ENCODE assay signal across 8 cellular contexts in the genomic region with DNA sequence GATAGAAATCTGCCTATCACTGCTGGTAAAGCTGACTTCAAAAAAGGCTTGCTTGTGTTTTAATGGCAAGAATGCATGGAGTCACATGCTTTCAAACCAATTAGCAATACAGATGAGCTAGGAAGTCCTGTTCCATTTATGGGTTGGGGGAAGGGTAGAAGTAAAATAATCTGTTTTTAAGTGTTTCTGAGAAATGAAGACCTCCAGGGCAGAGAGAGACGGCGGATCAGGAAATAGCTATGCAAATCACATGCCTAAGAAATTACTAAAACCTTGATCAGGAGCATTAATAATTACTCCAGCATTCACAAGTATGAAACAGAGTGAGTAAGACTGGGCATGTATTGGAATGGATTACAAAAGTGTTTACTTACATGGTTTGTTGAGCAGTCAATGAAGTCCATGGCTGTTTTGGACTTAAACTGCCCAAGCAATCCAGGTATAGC.
DNase-seq lines count a peak whose midpoint lies in the region; ATAC-seq, FAIRE-seq and TF ChIP-seq lines count a peak whose summit lies in the region.

No MANE protein-coding gene starts in this region.

- H3K9me3 ChIP-seq in HepG2 (ENCODE audit: low read length) (no peaks in the 10 kb centered on the region), testis (no peaks in the 10 kb centered on the region)

- TF ChIP-seq RAD21 in HepG2 (CRISPR knock-in tag; IDR thresholded peaks at IDR 0.05): no peak

- H3K4me3 ChIP-seq in HepG2 (replicated peaks in 1 of 3; ENCODE audit: insufficient read depth in 1 of 3, low read depth in 2 of 3, low read length in 3 of 3): no peak overlapping the region
- H3K4me3 ChIP-seq in testis: no peak overlapping the region

- TF ChIP-seq CTCF in HepG2 (CRISPR knock-in tag; IDR thresholded peaks at IDR 0.05): no peak
- no peak for TF ChIP-seq CTCF in testis (IDR thresholded peaks at IDR 0.05)

- no peak overlapping the region for H2AFZ ChIP-seq in HepG2 (ENCODE audit: low read length)

- DNase-seq in stimulated activated naive CD8-positive, alpha-beta T cell treated with anti-CD3 and anti-CD28 coated beads, Interleukin-15, Interleukin-2, amounts not matched to agents 100 U/mL and 50 U/mL, for 24 hours: no peak
- no peak for DNase-seq in activated naive CD8-positive, alpha-beta T cell treated with anti-CD3 and anti-CD28 coated beads for 36 hours
- no peak for DNase-seq in HepG2 (ENCODE audit: low spot score)
- DNase-seq in testis: no peak
- no peak for DNase-seq in stimulated activated CD4-positive, alpha-beta T cell treated with anti-CD3 and anti-CD28 coated beads, Interleukin-12 subunit alpha, Interleukin-12 subunit beta, amount 100 ng/mL, for 4 hours
- no peak for DNase-seq in SKM-1 treated with dmso at 0.1 percent for 144 hours (lab: John Stamatoyannopoulos, UW; ENCODE audit: unreplicated experiment)

- intact Hi-C loops in HepG2 (cut with micrococcal nuclease; ENCODE audit: unreplicated experiment) (no loop called here), testis (cut with DNase I; ENCODE audit: low total_unique reads) (no loop called here)

- H3K4me3 Mint-ChIP-seq in stimulated activated naive CD8-positive, alpha-beta T cell treated with anti-CD3 and anti-CD28 coated beads, Interleukin-15, Interleukin-2, amounts not matched to agents 100 ng/mL and 50 ng/mL, for 24 hours: peak overlapping the region; percentile 1
- H3K4me3 Mint-ChIP-seq in activated naive CD8-positive, alpha-beta T cell treated with anti-CD3 and anti-CD28 coated beads for 36 hours: no peak overlapping the region

- POLR2A ChIA-PET in HepG2 (lab: Yijun Ruan, JAX): interaction anchor here (1.6 to 2.3 kb wide), 2 partner anchors 50 to 52 kb away, joined by 5 to 8 read pairs; no protein-coding TSS in a partner anchor

- H3K27me3 Mint-ChIP-seq in stimulated activated naive CD8-positive, alpha-beta T cell treated with anti-CD3 and anti-CD28 coated beads, Interleukin-15, Interleukin-2, amounts not matched to agents 100 ng/mL and 50 ng/mL, for 24 hours: no peaks in the 10 kb centered on the region
- no peaks in the 10 kb centered on the region for H3K27me3 Mint-ChIP-seq in activated naive CD8-positive, alpha-beta T cell treated with anti-CD3 and anti-CD28 coated beads for 36 hours

- H3K27me3 ChIP-seq in HepG2 (ENCODE audit: control insufficient read depth in 1 of 2, insufficient read depth in 2 of 2, low read length in 2 of 2) (no peaks in the 10 kb centered on the region), testis (no peaks in the 10 kb centered on the region)

- CTCF ChIA-PET in HepG2 (lab: Yijun Ruan, JAX; ENCODE audit: low intra/inter-chr PET ratio, low total read pairs): no interaction called here

- in situ Hi-C loops in HepG2 (cut with HindIII; ENCODE audit: extremely low pct_ligation_motif_present, low pct_unique_long_range_greater_than_20kb): loop anchor here (10.0 kb wide), 1 partner anchor 201 kb away; no protein-coding TSS in a partner anchor

- TF ChIP-seq EP300 in HepG2 (IDR thresholded peaks at IDR 0.05; ENCODE audit: low read depth in 2 of 2, low read length in 2 of 2): no peak
- no peak for TF ChIP-seq EP300 in HepG2 (CRISPR knock-in tag; IDR thresholded peaks at IDR 0.05; ENCODE audit: borderline replicate concordance)

- FAIRE-seq in HepG2 (lab: Jason Lieb, UNC): no peak

- H3K27ac ChIP-seq in HepG2 (ENCODE audit: extremely low read length, insufficient read depth, low read length) (no peak overlapping the region), testis (peak overlapping the region in 1 of 2 donors; percentile 10)

- peaks cover 41% of the 10 kb centered on the region for H3K79me2 ChIP-seq in HepG2 (ENCODE audit: insufficient read depth, low read length)

- no TSS peak for BruUV-seq in HepG2 (replicated peaks; lab: Mats Ljungman, UMichigan)

- H3K27ac Mint-ChIP-seq in stimulated activated naive CD8-positive, alpha-beta T cell treated with anti-CD3 and anti-CD28 coated beads, Interleukin-15, Interleukin-2, amounts not matched to agents 100 ng/mL and 50 ng/mL, for 24 hours: peak overlapping the region; percentile 97
- H3K27ac Mint-ChIP-seq in activated naive CD8-positive, alpha-beta T cell treated with anti-CD3 and anti-CD28 coated beads for 36 hours: peak overlapping the region; percentile 98

- TF ChIP-seq POLR2A in HepG2 (IDR thresholded peaks at IDR 0.05; ENCODE audit: insufficient read depth in 1 of 2, low read depth in 2 of 2, low read length in 2 of 2): no peak
- TF ChIP-seq POLR2A in testis (IDR thresholded peaks at IDR 0.05): no peak

- H3K36me3 ChIP-seq in HepG2 (replicated peaks in 1 of 2; ENCODE audit: control insufficient read depth in 1 of 2, insufficient read depth in 2 of 2, low read length in 2 of 2) (no peaks in the 10 kb centered on the region), testis (ENCODE audit: low read depth, missing control alignments) (no peaks in the 10 kb centered on the region)

- WGBS in HepG2 (ENCODE audit: low lambda C conversion rate): 94% methylated on average over 2 of the region's 2 CpGs
- 64 to 83% methylated on average over 2 of the region's 2 CpGs for WGBS in testis, 2 donors

- H3K36me3 Mint-ChIP-seq in stimulated activated naive CD8-positive, alpha-beta T cell treated with anti-CD3 and anti-CD28 coated beads, Interleukin-15, Interleukin-2, amounts not matched to agents 100 ng/mL and 50 ng/mL, for 24 hours (ENCODE audit: low read depth): peaks cover 26% of the 10 kb centered on the region
- peaks cover 63% of the 10 kb centered on the region for H3K36me3 Mint-ChIP-seq in activated naive CD8-positive, alpha-beta T cell treated with anti-CD3 and anti-CD28 coated beads for 36 hours

- ATAC-seq in stimulated activated naive CD8-positive, alpha-beta T cell treated with anti-CD3 and anti-CD28 coated beads, Interleukin-15, Interleukin-2, amounts not matched to agents 100 U/mL and 50 U/mL, for 24 hours: no peak
- peak; percentile 8; the same call in 1 of the 3 replicates for ATAC-seq in HepG2
- no peak for ATAC-seq in GM21717 (IDR thresholded peaks at IDR 0.05; ENCODE audit: unreplicated experiment)

- no peaks in the 10 kb centered on the region for H3K9me3 Mint-ChIP-seq in stimulated activated naive CD8-positive, alpha-beta T cell treated with anti-CD3 and anti-CD28 coated beads, Interleukin-15, Interleukin-2, amounts not matched to agents 100 ng/mL and 50 ng/mL, for 24 hours
- peaks cover 3% of the 10 kb centered on the region for H3K9me3 Mint-ChIP-seq in activated naive CD8-positive, alpha-beta T cell treated with anti-CD3 and anti-CD28 coated beads for 36 hours

- H3K4me1 ChIP-seq in HepG2 (ENCODE audit: insufficient read depth, low read length) (peaks cover 87% of the 10 kb centered on the region), testis (peaks cover 36% of the 10 kb centered on the region)

- no peaks in the 10 kb centered on the region for H4K20me1 ChIP-seq in HepG2 (ENCODE audit: insufficient read depth, low read length)

- peaks cover 97% of the 10 kb centered on the region for H3K4me1 Mint-ChIP-seq in stimulated activated naive CD8-positive, alpha-beta T cell treated with anti-CD3 and anti-CD28 coated beads, Interleukin-15, Interleukin-2, amounts not matched to agents 100 ng/mL and 50 ng/mL, for 24 hours (ENCODE audit: low read depth)
- peaks cover 90% of the 10 kb centered on the region for H3K4me1 Mint-ChIP-seq in activated naive CD8-positive, alpha-beta T cell treated with anti-CD3 and anti-CD28 coated beads for 36 hours

- no peak overlapping the region for H3K9ac ChIP-seq in HepG2 (ENCODE audit: insufficient read depth, low read depth, low read length)

- H3K4me2 ChIP-seq in HepG2 (ENCODE audit: low read depth, low read length): no peak overlapping the region

TF ChIP-seq in HepG2, 621 proteins besides CTCF, POLR2A, EP300 and RAD21 (continues in another document):
- TF ChIP-seq ZNF644 (CRISPR knock-in tag; IDR thresholded peaks at IDR 0.05; ENCODE audit: low read depth): peak; percentile 41; the same call in 1 of the 2 replicates
- TF ChIP-seq, protein P1, sequence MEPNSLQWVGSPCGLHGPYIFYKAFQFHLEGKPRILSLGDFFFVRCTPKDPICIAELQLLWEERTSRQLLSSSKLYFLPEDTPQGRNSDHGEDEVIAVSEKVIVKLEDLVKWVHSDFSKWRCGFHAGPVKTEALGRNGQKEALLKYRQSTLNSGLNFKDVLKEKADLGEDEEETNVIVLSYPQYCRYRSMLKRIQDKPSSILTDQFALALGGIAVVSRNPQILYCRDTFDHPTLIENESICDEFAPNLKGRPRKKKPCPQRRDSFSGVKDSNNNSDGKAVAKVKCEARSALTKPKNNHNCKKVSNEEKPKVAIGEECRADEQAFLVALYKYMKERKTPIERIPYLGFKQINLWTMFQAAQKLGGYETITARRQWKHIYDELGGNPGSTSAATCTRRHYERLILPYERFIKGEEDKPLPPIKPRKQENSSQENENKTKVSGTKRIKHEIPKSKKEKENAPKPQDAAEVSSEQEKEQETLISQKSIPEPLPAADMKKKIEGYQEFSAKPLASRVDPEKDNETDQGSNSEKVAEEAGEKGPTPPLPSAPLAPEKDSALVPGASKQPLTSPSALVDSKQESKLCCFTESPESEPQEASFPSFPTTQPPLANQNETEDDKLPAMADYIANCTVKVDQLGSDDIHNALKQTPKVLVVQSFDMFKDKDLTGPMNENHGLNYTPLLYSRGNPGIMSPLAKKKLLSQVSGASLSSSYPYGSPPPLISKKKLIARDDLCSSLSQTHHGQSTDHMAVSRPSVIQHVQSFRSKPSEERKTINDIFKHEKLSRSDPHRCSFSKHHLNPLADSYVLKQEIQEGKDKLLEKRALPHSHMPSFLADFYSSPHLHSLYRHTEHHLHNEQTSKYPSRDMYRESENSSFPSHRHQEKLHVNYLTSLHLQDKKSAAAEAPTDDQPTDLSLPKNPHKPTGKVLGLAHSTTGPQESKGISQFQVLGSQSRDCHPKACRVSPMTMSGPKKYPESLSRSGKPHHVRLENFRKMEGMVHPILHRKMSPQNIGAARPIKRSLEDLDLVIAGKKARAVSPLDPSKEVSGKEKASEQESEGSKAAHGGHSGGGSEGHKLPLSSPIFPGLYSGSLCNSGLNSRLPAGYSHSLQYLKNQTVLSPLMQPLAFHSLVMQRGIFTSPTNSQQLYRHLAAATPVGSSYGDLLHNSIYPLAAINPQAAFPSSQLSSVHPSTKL (CRISPR knock-in tag; IDR thresholded peaks at IDR 0.05): 0 out of 2 replicates have a peak, but pooled peaks have one; percentile 27
- TF ChIP-seq, protein P2, sequence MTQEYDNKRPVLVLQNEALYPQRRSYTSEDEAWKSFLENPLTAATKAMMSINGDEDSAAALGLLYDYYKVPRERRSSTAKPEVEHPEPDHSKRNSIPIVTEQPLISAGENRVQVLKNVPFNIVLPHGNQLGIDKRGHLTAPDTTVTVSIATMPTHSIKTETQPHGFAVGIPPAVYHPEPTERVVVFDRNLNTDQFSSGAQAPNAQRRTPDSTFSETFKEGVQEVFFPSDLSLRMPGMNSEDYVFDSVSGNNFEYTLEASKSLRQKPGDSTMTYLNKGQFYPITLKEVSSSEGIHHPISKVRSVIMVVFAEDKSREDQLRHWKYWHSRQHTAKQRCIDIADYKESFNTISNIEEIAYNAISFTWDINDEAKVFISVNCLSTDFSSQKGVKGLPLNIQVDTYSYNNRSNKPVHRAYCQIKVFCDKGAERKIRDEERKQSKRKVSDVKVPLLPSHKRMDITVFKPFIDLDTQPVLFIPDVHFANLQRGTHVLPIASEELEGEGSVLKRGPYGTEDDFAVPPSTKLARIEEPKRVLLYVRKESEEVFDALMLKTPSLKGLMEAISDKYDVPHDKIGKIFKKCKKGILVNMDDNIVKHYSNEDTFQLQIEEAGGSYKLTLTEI (CRISPR knock-in tag; conservative IDR thresholded peaks at IDR 0.05): no peak
